Comparison of ENCODE assay signal across 8 cellular contexts in genomic region chr15:58438956-58439355, GRCh38. TPM values are rescaled to one million over a fixed set of nuclear protein-coding genes. Genes with fewer than 3 reads are reported as not detected.
DNase-seq lines count a peak whose midpoint lies in the region; ATAC-seq and TF ChIP-seq lines count a peak whose summit lies in the region.

No MANE protein-coding gene starts in this region.

- H3K36me3 Mint-ChIP-seq in naive thymus-derived CD4-positive, alpha-beta T cell, result peaks cover 0 to 6% (median 0%) of the 10 kb centered on the region in 5 donors

- H3K27ac ChIP-seq in colonic mucosa, result no peak overlapping the region
- H3K27ac ChIP-seq in naive thymus-derived CD4-positive, alpha-beta T cell (ENCODE audit: low read depth, low read length), result no peak overlapping the region

- no peak overlapping the region for H3K4me3 ChIP-seq in colonic mucosa
- no peak overlapping the region for H3K4me3 ChIP-seq in naive thymus-derived CD4-positive, alpha-beta T cell (ENCODE audit: low read length)

- peak; percentile 4 for DNase-seq in DMS153 treated with DMSO at 0.1 percent for 48 hours (lab: John Stamatoyannopoulos, UW; ENCODE audit: unreplicated experiment)
- DNase-seq in KBM-7, result peak; percentile 70
- peak; percentile 67 for DNase-seq in RPMI8226
- peak; percentile 71 for DNase-seq in colonic mucosa
- peak in 5 of 9 donors; percentile 13 to 46 (median 28) for DNase-seq in naive thymus-derived CD4-positive, alpha-beta T cell
- no peak for DNase-seq in cerebellum (ENCODE audit: low spot score)
- no peak for DNase-seq in inferior parietal cortex (ENCODE audit: extremely low spot score)

- CTCF ChIA-PET in naive thymus-derived CD4-positive, alpha-beta T cell (lab: Charles Lee), result no interaction called here

- H3K4me3 Mint-ChIP-seq in naive thymus-derived CD4-positive, alpha-beta T cell, result no peak overlapping the region

- ATAC-seq in naive thymus-derived CD4-positive, alpha-beta T cell, result peak; percentile 62
- no peak for ATAC-seq in GM21526 (IDR thresholded peaks at IDR 0.05; ENCODE audit: low FRiP score, unreplicated experiment)

- H3K27me3 Mint-ChIP-seq in naive thymus-derived CD4-positive, alpha-beta T cell, result no peaks in the 10 kb centered on the region

- H3K4me1 ChIP-seq in colonic mucosa, result peaks cover 13% of the 10 kb centered on the region
- no peaks in the 10 kb centered on the region for H3K4me1 ChIP-seq in naive thymus-derived CD4-positive, alpha-beta T cell (ENCODE audit: control insufficient read depth in 2 of 2, insufficient read depth in 2 of 2, low read length in 2 of 2)

- TF ChIP-seq CTCF in colonic mucosa (IDR thresholded peaks at IDR 0.05), result no peak

- H3K36me3 ChIP-seq in colonic mucosa, result no peaks in the 10 kb centered on the region
- H3K36me3 ChIP-seq in naive thymus-derived CD4-positive, alpha-beta T cell (ENCODE audit: control insufficient read depth in 2 of 3, insufficient read depth in 3 of 3, low read length in 3 of 3), result no peaks in the 10 kb centered on the region

- intact Hi-C loops in colonic mucosa (cut with DNase I), result no loop called here
- intact Hi-C loops in naive thymus-derived CD4-positive, alpha-beta T cell (cut with micrococcal nuclease), result loop anchor here (1.0 to 10.0 kb wide), 3 partner anchors 78 to 308 kb away; partner anchors contain the start of gene ADAM10 (in 2 of the 2)

- no peak overlapping the region for H3K9ac ChIP-seq in colonic mucosa (ENCODE audit: low read depth in 2 of 2, low read length in 2 of 2)

- no peaks in the 10 kb centered on the region for H3K27me3 ChIP-seq in colonic mucosa
- H3K27me3 ChIP-seq in naive thymus-derived CD4-positive, alpha-beta T cell (ENCODE audit: control insufficient read depth in 2 of 2, insufficient read depth in 2 of 2, low read length in 2 of 2), result no peaks in the 10 kb centered on the region

- no peaks in the 10 kb centered on the region for H3K9me3 Mint-ChIP-seq in naive thymus-derived CD4-positive, alpha-beta T cell

- H3K27ac Mint-ChIP-seq in naive thymus-derived CD4-positive, alpha-beta T cell, result peak overlapping the region in 3 of 9 donors; percentile 25 to 70 (median 49)

- POLR2A ChIA-PET in naive thymus-derived CD4-positive, alpha-beta T cell (lab: Charles Lee), result no interaction called here

- in situ Hi-C loops in KBM-7 (cut with MboI; ENCODE audit: low pct_unique_long_range_greater_than_20kb, low sequenced_read_pairs), result no loop called here

- H3K9me3 ChIP-seq in colonic mucosa, result no peaks in the 10 kb centered on the region
- no peaks in the 10 kb centered on the region for H3K9me3 ChIP-seq in naive thymus-derived CD4-positive, alpha-beta T cell (ENCODE audit: control insufficient read depth in 2 of 3, low read length in 3 of 3)

- peaks cover 0 to 33% (median 9%) of the 10 kb centered on the region in 7 donors for H3K4me1 Mint-ChIP-seq in naive thymus-derived CD4-positive, alpha-beta T cell

RNA-seq across cellular contexts. Expression of gene LIPC, which starts 7.2 kb away (rescaled TPM):
- total RNA-seq in colonic mucosa (10 to 100 TPM in 1 of 2 donors, 1 to 10 TPM in 1; 2.9 to 13.8 TPM), cerebellum (not detected)
- total RNA-seq in naive thymus-derived CD4-positive, alpha-beta T cell, result 1 to 10 TPM in 1 of 5 experiments, under 1 TPM in 4; 0.46 to 5.1 (median 0.77) TPM
- 1 to 10 TPM in 1 of 2 donors, under 1 TPM in 1; 0.58 to 2.1 TPM for polyA plus RNA-seq in naive thymus-derived CD4-positive, alpha-beta T cell

Comparison
In these comparisons a context has a peak if more than half of its experiments do, and no peak if none do; other contexts are left out.
1. DNase-seq: peak in DMS153 treated with DMSO at 0.1 percent for 48 hours (single experiment), KBM-7 (single experiment), RPMI8226 (single experiment), colonic mucosa (single experiment) and naive thymus-derived CD4-positive, alpha-beta T cell (5 of 9); none in cerebellum (single experiment) and inferior parietal cortex (single experiment).